In genomic region chr4:26152051-26152450, GRCh38 we compare ENCODE assay signal across 17 cellular contexts.
DNase-seq lines count a peak whose midpoint lies in the region; ATAC-seq and TF ChIP-seq lines count a peak whose summit lies in the region.
"Had no signal": no experiment of that assay in that cellular context is flagged by ENCODE, and none has a peak within 500 bp of the region (broad histone marks: within the 10 kb centered on the region; RNA-seq: fewer than 3 reads in every experiment).

No MANE protein-coding gene starts in this region.

- TF ChIP-seq CTCF in osteoblast (IDR thresholded peaks at IDR 0.05; ENCODE audit: extremely low read depth, low read depth, low read length), result no peak

- no peak for ATAC-seq in activated CD8-positive, alpha-beta memory T cell treated with anti-CD3 and anti-CD28 coated beads, Interleukin-2, amount 10 ng/mL, durations not matched to agents 7 days and 5 days
- no peak for ATAC-seq in stimulated activated memory B cell treated with anti-CD40 and anti-IgM and Interleukin-4, amounts not matched to agents 10 μg/mL and 1 μg/mL and 100 μg/mL, for 72 hours
- ATAC-seq in HG03039 (IDR thresholded peaks at IDR 0.05; ENCODE audit: unreplicated experiment) (no peak), GM18907 (IDR thresholded peaks at IDR 0.05; ENCODE audit: unreplicated experiment) (no peak)
- ATAC-seq: effector memory CD8-positive, alpha-beta T cell; right lobe of liver had no signal

- no peaks in the 10 kb centered on the region for H3K36me3 ChIP-seq in osteoblast (ENCODE audit: insufficient read depth, low read length)
- H3K36me3 ChIP-seq: right lobe of liver, stomach had no signal

- peaks cover 7% of the 10 kb centered on the region for H3K9me3 Mint-ChIP-seq in activated CD8-positive, alpha-beta memory T cell treated with anti-CD3 and anti-CD28 coated beads, Interleukin-2, amount 10 ng/mL, durations not matched to agents 7 days and 5 days (ENCODE audit: low read depth)
- no peaks in the 10 kb centered on the region for H3K9me3 Mint-ChIP-seq in stimulated activated memory B cell treated with anti-CD40 and anti-IgM and Interleukin-4, amounts not matched to agents 10 μg/mL and 1 μg/mL and 100 μg/mL, for 72 hours
- H3K9me3 Mint-ChIP-seq: effector memory CD8-positive, alpha-beta T cell had no signal

- H4K20me1 ChIP-seq in osteoblast (ENCODE audit: insufficient read depth, low read length), result no peaks in the 10 kb centered on the region

- H3K4me1 ChIP-seq in osteoblast (ENCODE audit: insufficient read depth, low read length), result peaks cover 16% of the 10 kb centered on the region
- H3K4me1 ChIP-seq: right lobe of liver, stomach had no signal

- H3K27me3 Mint-ChIP-seq in activated CD8-positive, alpha-beta memory T cell treated with anti-CD3 and anti-CD28 coated beads, Interleukin-2, amount 10 ng/mL, durations not matched to agents 7 days and 5 days, result peaks cover 2% of the 10 kb centered on the region
- H3K27me3 Mint-ChIP-seq in stimulated activated memory B cell treated with anti-CD40 and anti-IgM and Interleukin-4, amounts not matched to agents 10 μg/mL and 1 μg/mL and 100 μg/mL, for 72 hours, result no peaks in the 10 kb centered on the region

- CTCF ChIA-PET in activated CD8-positive, alpha-beta memory T cell treated with anti-CD3 and anti-CD28 coated beads, Interleukin-2, amount 10 ng/mL, durations not matched to agents 7 days and 5 days (lab: Charles Lee), result interaction anchor here (1.5 kb wide), 1 partner anchor 9 kb away, joined by 5 read pairs; no protein-coding TSS in a partner anchor

- DNase-seq in activated CD8-positive, alpha-beta memory T cell treated with anti-CD3 and anti-CD28 coated beads for 24 hours, result peak; percentile 43
- DNase-seq in activated CD8-positive, alpha-beta memory T cell treated with anti-CD3 and anti-CD28 coated beads, Interleukin-2, amount 10 ng/mL, durations not matched to agents 7 days and 5 days, result no peak
- DNase-seq in NCI-H1694 treated with DMSO at 0.1 percent for 48 hours (lab: John Stamatoyannopoulos, UW), result peak; percentile 82
- DNase-seq in SHP77 treated with DMSO at 0.1 percent for 48 hours (lab: John Stamatoyannopoulos, UW), result peak; percentile 22
- no peak for DNase-seq in osteoblast (ENCODE audit: insufficient read length, low spot score, missing footprints)
- DNase-seq: activated gamma-delta T cell; anterior cingulate cortex; effector memory CD8-positive, alpha-beta T cell; mammary epithelial cell; NCI-H146; right lobe of liver; RPMI8226; stomach; SW 1271 had no signal

- H3K27ac ChIP-seq in osteoblast (ENCODE audit: low read depth, low read length), result no peak overlapping the region
- H3K27ac ChIP-seq: right lobe of liver had no signal

- no peaks in the 10 kb centered on the region for H3K27me3 ChIP-seq in osteoblast (ENCODE audit: insufficient read depth, low read length)
- H3K27me3 ChIP-seq: right lobe of liver, stomach had no signal

- peaks cover 19% of the 10 kb centered on the region for H3K36me3 Mint-ChIP-seq in activated CD8-positive, alpha-beta memory T cell treated with anti-CD3 and anti-CD28 coated beads, Interleukin-2, amount 10 ng/mL, durations not matched to agents 7 days and 5 days
- no peaks in the 10 kb centered on the region for H3K36me3 Mint-ChIP-seq in stimulated activated memory B cell treated with anti-CD40 and anti-IgM and Interleukin-4, amounts not matched to agents 10 μg/mL and 1 μg/mL and 100 μg/mL, for 72 hours

- peak overlapping the region; percentile 54 for H3K4me2 ChIP-seq in osteoblast (ENCODE audit: insufficient read depth, low read length)

- H3K4me3 ChIP-seq in osteoblast (ENCODE audit: insufficient read depth, low read length), result no peak overlapping the region
- H3K4me3 ChIP-seq: right lobe of liver, stomach had no signal

- H3K27ac Mint-ChIP-seq in activated CD8-positive, alpha-beta memory T cell treated with anti-CD3 and anti-CD28 coated beads, Interleukin-2, amount 10 ng/mL, durations not matched to agents 7 days and 5 days, result no peak overlapping the region
- H3K27ac Mint-ChIP-seq in stimulated activated memory B cell treated with anti-CD40 and anti-IgM and Interleukin-4, amounts not matched to agents 10 μg/mL and 1 μg/mL and 100 μg/mL, for 72 hours, result no peak overlapping the region
- H3K27ac Mint-ChIP-seq: effector memory CD8-positive, alpha-beta T cell had no signal

- H2AFZ ChIP-seq in osteoblast (ENCODE audit: low read length), result no peak overlapping the region

- no peaks in the 10 kb centered on the region for H3K9me3 ChIP-seq in osteoblast (ENCODE audit: low read depth, low read length)
- H3K9me3 ChIP-seq: right lobe of liver, stomach had no signal

- H3K4me1 Mint-ChIP-seq in activated CD8-positive, alpha-beta memory T cell treated with anti-CD3 and anti-CD28 coated beads, Interleukin-2, amount 10 ng/mL, durations not matched to agents 7 days and 5 days, result peaks cover 17% of the 10 kb centered on the region
- peaks cover 11% of the 10 kb centered on the region for H3K4me1 Mint-ChIP-seq in stimulated activated memory B cell treated with anti-CD40 and anti-IgM and Interleukin-4, amounts not matched to agents 10 μg/mL and 1 μg/mL and 100 μg/mL, for 72 hours

- no peaks in the 10 kb centered on the region for H3K79me2 ChIP-seq in osteoblast (ENCODE audit: insufficient read depth, low read length)

- H3K4me3 Mint-ChIP-seq in activated CD8-positive, alpha-beta memory T cell treated with anti-CD3 and anti-CD28 coated beads, Interleukin-2, amount 10 ng/mL, durations not matched to agents 7 days and 5 days, result no peak overlapping the region
- no peak overlapping the region for H3K4me3 Mint-ChIP-seq in stimulated activated memory B cell treated with anti-CD40 and anti-IgM and Interleukin-4, amounts not matched to agents 10 μg/mL and 1 μg/mL and 100 μg/mL, for 72 hours
- H3K4me3 Mint-ChIP-seq: effector memory CD8-positive, alpha-beta T cell had no signal

Comparison
In these comparisons a context has a peak if more than half of its experiments do, and no peak if none do; other contexts are left out.
1. DNase-seq: peak in activated CD8-positive, alpha-beta memory T cell treated with anti-CD3 and anti-CD28 coated beads for 24 hours (single experiment), NCI-H1694 treated with DMSO at 0.1 percent for 48 hours (single experiment) and SHP77 treated with DMSO at 0.1 percent for 48 hours (single experiment); none in activated CD8-positive, alpha-beta memory T cell treated with anti-CD3 and anti-CD28 coated beads, Interleukin-2, amount 10 ng/mL, durations not matched to agents 7 days and 5 days (single experiment) and osteoblast (single experiment).